In genomic region chr13:52600666-52601065, GRCh38 we compare ENCODE assay signal across 8 cellular contexts. TPM values are rescaled to one million over a fixed set of nuclear protein-coding genes. Genes with fewer than 3 reads are reported as not detected.
DNase-seq lines count a peak whose midpoint lies in the region; ATAC-seq and TF ChIP-seq lines count a peak whose summit lies in the region.

No MANE protein-coding gene starts in this region.

- ATAC-seq in naive thymus-derived CD4-positive, alpha-beta T cell = no peak
- ATAC-seq in GM18505 (IDR thresholded peaks at IDR 0.05; ENCODE audit: unreplicated experiment) = no peak

- peaks cover 0 to 3% (median 0%) of the 10 kb centered on the region in 5 donors for H3K36me3 Mint-ChIP-seq in naive thymus-derived CD4-positive, alpha-beta T cell
- no peaks in the 10 kb centered on the region for H3K36me3 Mint-ChIP-seq in Calu3 (ENCODE audit: insufficient read depth, unreplicated experiment)

- H3K4me1 Mint-ChIP-seq in naive thymus-derived CD4-positive, alpha-beta T cell = peaks cover 5 to 16% (median 12%) of the 10 kb centered on the region in 7 donors
- H3K4me1 Mint-ChIP-seq in Calu3 (ENCODE audit: low read depth, unreplicated experiment) = no peaks in the 10 kb centered on the region

- BruUV-seq in Calu3 (replicated peaks; lab: Mats Ljungman, UMichigan) = no TSS peak

- no peaks in the 10 kb centered on the region for H3K36me3 ChIP-seq in ACC112 (ENCODE audit: insufficient read depth, low read length)
- H3K36me3 ChIP-seq in HEK293 (ENCODE audit: control insufficient read depth in 2 of 2, insufficient read depth in 1 of 2, low read length in 2 of 2) = no peaks in the 10 kb centered on the region
- no peaks in the 10 kb centered on the region for H3K36me3 ChIP-seq in naive thymus-derived CD4-positive, alpha-beta T cell (ENCODE audit: control insufficient read depth in 2 of 3, insufficient read depth in 3 of 3, low read length in 3 of 3)

- intact Hi-C loops in naive thymus-derived CD4-positive, alpha-beta T cell (cut with micrococcal nuclease) = no loop called here
- intact Hi-C loops in Calu3 (cut with micrococcal nuclease; ENCODE audit: unreplicated experiment) = no loop called here

- H3K79me2 ChIP-seq in ACC112 (ENCODE audit: control insufficient read depth, insufficient read depth, low read length, unreplicated experiment) = peaks cover 3% of the 10 kb centered on the region

- H3K27ac Mint-ChIP-seq in naive thymus-derived CD4-positive, alpha-beta T cell = no peak overlapping the region
- H3K27ac Mint-ChIP-seq in Calu3 (ENCODE audit: unreplicated experiment) = no peak overlapping the region

- DNase-seq in cerebellar cortex (ENCODE audit: low spot score) (peak; percentile 15), NCI-H2196 (lab: John Stamatoyannopoulos, UW; ENCODE audit: unreplicated experiment) (no peak), dedifferentiated amniotic fluid mesenchymal stem cell (ENCODE audit: extremely low spot score) (no peak), Calu3 (no peak)
- DNase-seq in naive thymus-derived CD4-positive, alpha-beta T cell = no peak

- peak overlapping the region in 8 of 10 donors; percentile 21 to 69 (median 47) for H3K4me3 Mint-ChIP-seq in naive thymus-derived CD4-positive, alpha-beta T cell
- no peak overlapping the region for H3K4me3 Mint-ChIP-seq in Calu3 (ENCODE audit: low read depth, unreplicated experiment)

- no peaks in the 10 kb centered on the region for H3K9me3 ChIP-seq in HEK293 (ENCODE audit: control insufficient read depth, insufficient read depth, low read depth, low read length)
- H3K9me3 ChIP-seq in naive thymus-derived CD4-positive, alpha-beta T cell (ENCODE audit: control insufficient read depth in 2 of 3, low read length in 3 of 3) = no peaks in the 10 kb centered on the region

- POLR2A ChIA-PET in HEK293 (lab: Yijun Ruan, JAX) = interaction anchor here (1.7 kb wide), 1 partner anchor 17 kb away, joined by 16 read pairs; no protein-coding TSS in a partner anchor
- POLR2A ChIA-PET in naive thymus-derived CD4-positive, alpha-beta T cell (lab: Charles Lee) = no interaction called here

- H3K27me3 ChIP-seq in ACC112 (ENCODE audit: insufficient read depth, low read length) = no peaks in the 10 kb centered on the region
- H3K27me3 ChIP-seq in naive thymus-derived CD4-positive, alpha-beta T cell (ENCODE audit: control insufficient read depth in 2 of 2, insufficient read depth in 2 of 2, low read length in 2 of 2) = no peaks in the 10 kb centered on the region

- peaks cover 0 to 2% (median 0%) of the 10 kb centered on the region in 11 donors for H3K9me3 Mint-ChIP-seq in naive thymus-derived CD4-positive, alpha-beta T cell
- H3K9me3 Mint-ChIP-seq in Calu3 (ENCODE audit: low read depth, unreplicated experiment) = no peaks in the 10 kb centered on the region

- H2AFZ ChIP-seq in ACC112 (ENCODE audit: low read length, unreplicated experiment) = peak overlapping the region; percentile 37

- H3K4me3 ChIP-seq in ACC112 (ENCODE audit: low read depth, low read length) = peak overlapping the region; percentile 91
- peak overlapping the region; percentile 64 for H3K4me3 ChIP-seq in HEK293 (ENCODE audit: low read depth, low read length)
- no peak overlapping the region for H3K4me3 ChIP-seq in naive thymus-derived CD4-positive, alpha-beta T cell (ENCODE audit: low read length)

- H3K4me1 ChIP-seq in ACC112 (ENCODE audit: control insufficient read depth, insufficient read depth, low read length, unreplicated experiment) (peaks cover 6% of the 10 kb centered on the region), HEK293 (ENCODE audit: control insufficient read depth, insufficient read depth, low read length) (no peaks in the 10 kb centered on the region)
- H3K4me1 ChIP-seq in naive thymus-derived CD4-positive, alpha-beta T cell (ENCODE audit: control insufficient read depth in 2 of 2, insufficient read depth in 2 of 2, low read length in 2 of 2) = peaks cover 0 to 5% of the 10 kb centered on the region in 2 donors

- TF ChIP-seq POLR2A in GM18505 (IDR thresholded peaks at IDR 0.05; ENCODE audit: borderline replicate concordance, extremely low read depth, insufficient read depth, insufficient read length) = no peak

- H3K27ac ChIP-seq in ACC112 (ENCODE audit: low read depth, low read length) (peak overlapping the region; percentile 72), HEK293 (ENCODE audit: extremely low read depth, low read depth, low read length) (peak overlapping the region; percentile 85; the same call in 1 of the 2 replicates)
- H3K27ac ChIP-seq in naive thymus-derived CD4-positive, alpha-beta T cell (ENCODE audit: low read depth, low read length) = no peak overlapping the region

- CTCF ChIA-PET in HEK293 (lab: Yijun Ruan, JAX) (interaction anchor here (0.6 kb wide), 1 partner anchor 260 kb away, joined by 3 read pairs; no protein-coding TSS in a partner anchor), Calu3 (lab: Charles Lee) (no interaction called here)
- CTCF ChIA-PET in naive thymus-derived CD4-positive, alpha-beta T cell (lab: Charles Lee) = no interaction called here

- no peak for TF ChIP-seq CTCF in HEK293 (tag by site-specific recombination; IDR thresholded peaks at IDR 0.05)
- no peak for TF ChIP-seq CTCF in Calu3 (IDR thresholded peaks at IDR 0.05; ENCODE audit: unreplicated experiment)

- peaks cover 18 to 42% (median 38%) of the 10 kb centered on the region in 5 donors for H3K27me3 Mint-ChIP-seq in naive thymus-derived CD4-positive, alpha-beta T cell
- peaks cover 9% of the 10 kb centered on the region for H3K27me3 Mint-ChIP-seq in Calu3 (ENCODE audit: unreplicated experiment)

TF ChIP-seq in HEK293, 187 proteins besides CTCF, POLR2A, EP300 and RAD21:
- no peak for TF ChIP-seq ZNF404 (tag by site-specific recombination; IDR thresholded peaks at IDR 0.05)
- 0 out of 2 replicates have a peak, but pooled peaks have one; percentile 57 for TF ChIP-seq PRDM1 (tag by site-specific recombination; IDR thresholded peaks at IDR 0.05)
- TF ChIP-seq HOXD13 (CRISPR knock-in tag; IDR thresholded peaks at IDR 0.05; ENCODE audit: borderline replicate concordance) = no peak
- 0 out of 2 replicates have a peak, but pooled peaks have one; percentile 32 for TF ChIP-seq ZNF366 (tag by site-specific recombination; conservative IDR thresholded peaks at IDR 0.05)

RNA-seq across cellular contexts. Expression of gene HNRNPA1L2, which starts 41.6 kb away (rescaled TPM):
- total RNA-seq in naive thymus-derived CD4-positive, alpha-beta T cell = 10 to 100 TPM; 11.8 to 21.1 (median 13.8) TPM
- 10 to 100 TPM in 1 of 2 donors, 1 to 10 TPM in 1; 8.0 to 15.1 TPM for polyA plus RNA-seq in naive thymus-derived CD4-positive, alpha-beta T cell
- total RNA-seq in Calu3 (2022) = 6.8 and 8.6 TPM in 2 replicates

RNA-seq across cellular contexts. Expression of gene SUGT1, which starts 52.0 kb away (rescaled TPM):
- total RNA-seq in naive thymus-derived CD4-positive, alpha-beta T cell = 10 to 100 TPM; 21.3 to 49.0 (median 33.8) TPM
- polyA plus RNA-seq in naive thymus-derived CD4-positive, alpha-beta T cell = 10 to 100 TPM; 40.6 to 47.6 TPM
- total RNA-seq in Calu3 (2022) = 48.0 and 58.4 TPM in 2 replicates
